13 cellular contexts compared by ENCODE assay signal in the genomic region with DNA sequence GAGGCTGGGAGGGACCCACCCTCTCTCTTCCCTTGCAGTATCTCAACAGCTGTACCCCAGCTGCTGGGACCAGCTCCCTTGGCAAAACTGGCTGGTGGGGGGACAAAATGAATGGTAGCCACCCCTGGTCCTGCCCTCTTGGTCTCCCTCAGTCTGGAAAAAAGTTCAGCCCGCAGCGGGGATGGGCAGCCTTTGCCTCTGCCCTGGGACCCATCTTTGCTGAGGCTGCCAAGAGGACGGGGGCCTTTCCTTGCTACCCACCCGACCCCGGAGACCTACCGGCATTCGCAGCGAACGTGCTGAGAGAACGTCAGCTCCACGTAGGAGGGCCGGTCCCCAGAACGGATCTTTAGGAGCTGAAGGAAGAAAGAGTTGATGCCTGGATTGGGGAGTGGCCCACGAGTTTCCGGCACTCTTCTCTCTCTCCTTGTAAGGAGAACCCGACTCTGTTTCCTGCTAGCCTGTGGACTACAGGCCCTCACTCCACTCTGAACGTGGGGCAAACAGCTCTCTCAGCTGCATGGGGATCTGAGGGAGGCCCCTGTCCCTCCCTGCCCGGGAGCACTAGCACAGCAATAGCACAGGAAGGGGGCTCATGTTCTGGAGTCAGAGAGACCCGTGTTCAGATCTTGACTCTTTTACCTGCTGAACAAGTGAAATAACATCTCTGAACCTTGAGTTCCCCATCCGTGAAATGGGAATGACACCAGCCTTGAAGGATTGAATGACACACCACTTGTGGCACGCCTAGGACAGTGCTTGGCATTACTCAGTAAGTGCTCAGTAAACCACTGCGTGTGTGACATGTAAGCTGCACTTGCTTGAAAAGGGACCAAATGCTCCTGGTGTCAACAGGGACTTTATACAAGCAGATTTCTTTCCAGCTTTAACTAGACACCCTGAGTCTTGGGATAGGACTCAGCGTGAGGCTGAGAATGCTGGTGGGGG.
"Had no signal": no experiment of that assay in that cellular context is flagged by ENCODE, and none has a peak within 500 bp of the region (broad histone marks: within the 10 kb centered on the region; RNA-seq: fewer than 3 reads in every experiment).

No MANE protein-coding gene starts in this region.

- H3K4me3 ChIP-seq: hepatocyte, right lobe of liver, testis had no signal

- H3K36me3 ChIP-seq: right lobe of liver had no signal

- H2AFZ ChIP-seq: hepatocyte had no signal

- ATAC-seq: activated T-helper 17 cell treated with anti-CD3 and anti-CD28 coated beads, Interleukin-2, amount 50 U/mL, for 72 hours; left ventricle myocardium superior; right lobe of liver; stimulated activated naive CD8-positive, alpha-beta T cell treated with anti-CD3 and anti-CD28 coated beads, Interleukin-15, amount 100 ng/mL, for 72 hours had no signal

- H3K27ac ChIP-seq: epithelial cell of prostate, right lobe of liver, testis had no signal

- H3K9me3 ChIP-seq: right lobe of liver, testis had no signal

- DNase-seq: activated CD4-positive, alpha-beta T cell treated with anti-CD3 and anti-CD28 coated beads, Interleukin-2, amount 50 U/mL, for 1 hour; activated naive CD4-positive, alpha-beta T cell treated with Interleukin-2 at 50 U/mL for 16 hours; anterior cingulate cortex; dermis blood vessel endothelial cell; left ventricle myocardium superior; mesendoderm; nephron progenitor cell; right lobe of liver; stimulated activated naive CD8-positive, alpha-beta T cell treated with anti-CD3 and anti-CD28 coated beads, Interleukin-15, amount 100 ng/mL, for 72 hours; testis had no signal

- H3K27me3 ChIP-seq: hepatocyte, right lobe of liver, testis had no signal
